In the genomic region with DNA sequence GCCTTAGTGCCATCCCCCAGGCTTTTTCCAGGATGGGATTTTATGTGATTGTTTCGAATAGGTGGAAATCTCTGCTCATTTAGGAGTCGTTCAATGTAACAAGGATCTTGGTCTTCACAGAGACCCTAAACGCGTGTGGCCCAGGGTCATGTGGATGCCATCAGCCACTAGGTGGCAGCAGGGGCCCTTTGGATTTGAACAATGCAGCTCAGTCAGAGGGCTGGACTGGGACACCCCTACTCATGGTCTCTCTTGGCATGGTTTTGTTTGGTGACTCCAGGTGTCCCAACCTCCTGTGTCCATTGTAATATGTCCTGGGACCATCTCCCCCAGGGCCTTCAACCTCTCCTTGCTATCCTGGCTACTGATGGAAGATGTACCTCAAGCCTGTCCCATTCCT, we compare ENCODE assay signal across 10 cellular contexts. TPM values are rescaled to one million over a fixed set of nuclear protein-coding genes. Genes with fewer than 3 reads are reported as not detected.
DNase-seq lines count a peak whose midpoint lies in the region; ATAC-seq, FAIRE-seq and TF ChIP-seq lines count a peak whose summit lies in the region.
"Not testable (repeated sequence)": the region's sequence is repeated elsewhere in the genome, so short reads cannot be mapped to it uniquely, and the experiment has no call there.
"Had no signal": no experiment of that assay in that cellular context is flagged by ENCODE, and none has a peak within 500 bp of the region (broad histone marks: within the 10 kb centered on the region; RNA-seq: fewer than 3 reads in every experiment).

No MANE protein-coding gene starts in this region.

- not testable (repeated sequence) for H3F3A ChIP-seq in GM23338 (replicated peaks; ENCODE audit: low read depth)

- in situ Hi-C loops in GM12878 (cut with MboI), result not testable (repeated sequence)

- H3K4me1 Mint-ChIP-seq in Caco-2 (ENCODE audit: low read depth, unreplicated experiment); GM23338; activated CD4-positive, alpha-beta memory T cell treated with anti-CD3 and anti-CD28 coated beads, Interleukin-2, amount 10 ng/mL, durations not matched to agents 7 days and 5 days: not testable (repeated sequence)

- SMC1A ChIA-PET in GM12878 (lab: Charles Lee; ENCODE audit: uncharacterized antibody, unreplicated experiment), result not testable (repeated sequence)

- not testable (repeated sequence) for BruUV-seq in Caco-2 (replicated peaks; lab: Mats Ljungman, UMichigan); GM12878 (replicated peaks; lab: Mats Ljungman, UMichigan)

- RAD21 ChIA-PET in GM12878 (lab: Charles Lee; ENCODE audit: unreplicated experiment), result not testable (repeated sequence)

- not testable (repeated sequence) for TF ChIP-seq POLR2A in NB4 (IDR thresholded peaks at IDR 0.05; ENCODE audit: extremely low read depth, insufficient read length); GM12878 (IDR thresholded peaks at IDR 0.05; ENCODE audit: low read depth, low read length); prostate gland (IDR thresholded peaks at IDR 0.05)

- WGBS in GM12878 (ENCODE audit: insufficient coverage, insufficient replicate concordance, low lambda C conversion rate, missing lambda C conversion rate), result 0% methylated on average over 3 of the region's 4 CpGs
- WGBS in prostate gland, result 10% methylated on average over 2 of the region's 4 CpGs

- not testable (repeated sequence) for H3K9me2 ChIP-seq in GM23338 (ENCODE audit: insufficient read depth)

- FAIRE-seq in GM12878 (lab: Jason Lieb, UNC), result not testable (repeated sequence)

- ATAC-seq in GM23338 (peak; percentile 98), GM12878 (peak; percentile 93), left ventricle myocardium superior (peak; percentile 93)

- intact Hi-C loops in Caco-2 (cut with micrococcal nuclease; ENCODE audit: unreplicated experiment); GM12878 (cut with micrococcal nuclease; ENCODE audit: unreplicated experiment); left ventricle myocardium superior (cut with micrococcal nuclease); prostate gland (cut with DNase I): not testable (repeated sequence)

- peak; percentile 29 to 59 for TF ChIP-seq CTCF in Caco-2 (IDR thresholded peaks at IDR 0.05; ENCODE audit: insufficient read depth in 1 of 2, low read depth in 1 of 2, low read length in 1 of 2, severe bottlenecking in 1 of 2, unreplicated experiment in 1 of 2)
- TF ChIP-seq CTCF in GM23338 (conservative IDR thresholded peaks at IDR 0.05; ENCODE audit: low read depth in 2 of 2), result peak; percentile 26 to 59
- TF ChIP-seq CTCF in NB4 (IDR thresholded peaks at IDR 0.05; ENCODE audit: low read depth, low read length), result peak; percentile 21
- TF ChIP-seq CTCF in GM12878 (IDR thresholded peaks at IDR 0.05 in 2 of 3, conservative IDR thresholded peaks at IDR 0.05 in 1 of 3; ENCODE audit: control insufficient read depth in 2 of 3, extremely low read depth in 1 of 3, insufficient read depth in 1 of 3, low read depth in 3 of 3, low read length in 3 of 3), result peak; percentile 6 to 34 (median 15); a peak in 3 of 6 replicates
- TF ChIP-seq CTCF in prostate gland (IDR thresholded peaks at IDR 0.05), result peak in 2 of 4 experiments; percentile 7 to 24

- not testable (repeated sequence) for H3K4me3 ChIP-seq in Caco-2 (ENCODE audit: low read depth, low read length); GM23338; NB4 (ENCODE audit: low read depth, low read length); GM12878; prostate gland

- H3K4me2 ChIP-seq in GM23338; GM12878 (ENCODE audit: control insufficient read depth, insufficient read depth): not testable (repeated sequence)

- H3K9ac ChIP-seq in GM12878 (ENCODE audit: control insufficient read depth, insufficient read depth, low read length), result not testable (repeated sequence)

- H4K20me1 ChIP-seq in GM23338 (replicated peaks; ENCODE audit: insufficient read depth); GM12878 (ENCODE audit: control insufficient read depth, insufficient read depth): not testable (repeated sequence)

- not testable (repeated sequence) for H3K4me3 Mint-ChIP-seq in Caco-2 (ENCODE audit: unreplicated experiment); GM23338; activated CD4-positive, alpha-beta memory T cell treated with anti-CD3 and anti-CD28 coated beads, Interleukin-2, amount 10 ng/mL, durations not matched to agents 7 days and 5 days

- POLR2A ChIA-PET in Caco-2 (lab: Charles Lee); activated CD4-positive, alpha-beta memory T cell treated with anti-CD3 and anti-CD28 coated beads, Interleukin-2, amount 10 ng/mL, durations not matched to agents 7 days and 5 days (lab: Charles Lee); GM12878 (lab: Charles Lee): not testable (repeated sequence)

- not testable (repeated sequence) for H3K27ac Mint-ChIP-seq in Caco-2 (ENCODE audit: unreplicated experiment); GM23338; activated CD4-positive, alpha-beta memory T cell treated with anti-CD3 and anti-CD28 coated beads, Interleukin-2, amount 10 ng/mL, durations not matched to agents 7 days and 5 days

- not testable (repeated sequence) for H3K36me3 Mint-ChIP-seq in Caco-2 (ENCODE audit: insufficient read depth, unreplicated experiment); GM23338 (ENCODE audit: low read depth); activated CD4-positive, alpha-beta memory T cell treated with anti-CD3 and anti-CD28 coated beads, Interleukin-2, amount 10 ng/mL, durations not matched to agents 7 days and 5 days (ENCODE audit: low read depth)

- H3K27ac ChIP-seq in GM23338 (ENCODE audit: low read depth); GM12878 (ENCODE audit: control insufficient read depth, insufficient read depth); prostate gland: not testable (repeated sequence)

- H3K9me3 ChIP-seq in Caco-2; GM12878 (replicated peaks; ENCODE audit: control insufficient read depth, insufficient read depth, low read length); prostate gland: not testable (repeated sequence)

- not testable (repeated sequence) for H3K36me3 ChIP-seq in Caco-2 (ENCODE audit: control insufficient read depth, insufficient read depth, low read length); GM23338 (ENCODE audit: insufficient read depth); GM12878 (ENCODE audit: control insufficient read depth in 2 of 2, insufficient read depth in 2 of 2, low read length in 1 of 2); prostate gland

- H2AFZ ChIP-seq in GM23338; GM12878 (ENCODE audit: control insufficient read depth, low read depth, low read length): not testable (repeated sequence)

- DNase-seq in Caco-2 (peak; percentile 79), left ventricle myocardium superior (peak; percentile 84), prostate gland (ENCODE audit: low spot score) (peak; percentile 58)
- not testable (repeated sequence) for DNase-seq in GM23338 (ENCODE audit: low spot score); NB4 (ENCODE audit: low read depth); GM12878 (ENCODE audit: low read depth, low spot score)
- peak; percentile 79 for DNase-seq in activated CD4-positive, alpha-beta memory T cell treated with anti-CD3 and anti-CD28 coated beads, Interleukin-2, amount 10 ng/mL, durations not matched to agents 7 days and 5 days
- peak; percentile 56 for DNase-seq in stimulated activated CD8-positive, alpha-beta memory T cell treated with anti-CD3 and anti-CD28 coated beads, Interleukin-7, amount 100 ng/mL, for 24 hours (ENCODE audit: low read depth)

- not testable (repeated sequence) for H3K27me3 Mint-ChIP-seq in Caco-2 (ENCODE audit: insufficient read depth, unreplicated experiment); GM23338 (ENCODE audit: insufficient read depth, low read depth, poor library complexity); activated CD4-positive, alpha-beta memory T cell treated with anti-CD3 and anti-CD28 coated beads, Interleukin-2, amount 10 ng/mL, durations not matched to agents 7 days and 5 days

- H3K9me3 Mint-ChIP-seq in Caco-2 (ENCODE audit: unreplicated experiment); activated CD4-positive, alpha-beta memory T cell treated with anti-CD3 and anti-CD28 coated beads, Interleukin-2, amount 10 ng/mL, durations not matched to agents 7 days and 5 days: not testable (repeated sequence)
- H3K9me3 Mint-ChIP-seq in GM23338, result peaks cover 21% of the 10 kb centered on the region

- not testable (repeated sequence) for H3K79me2 ChIP-seq in GM23338 (replicated peaks; ENCODE audit: insufficient read depth); GM12878 (ENCODE audit: control insufficient read depth, insufficient read depth, low read length)

- CTCF ChIA-PET in Caco-2 (lab: Charles Lee), result interaction anchor here (0.7 kb wide), 1 partner anchor 379 kb away, joined by 3 read pairs; no protein-coding TSS in a partner anchor
- CTCF ChIA-PET in activated CD4-positive, alpha-beta memory T cell treated with anti-CD3 and anti-CD28 coated beads, Interleukin-2, amount 10 ng/mL, durations not matched to agents 7 days and 5 days (lab: Charles Lee); GM12878 (lab: Yijun Ruan, JAX): not testable (repeated sequence)

- not testable (repeated sequence) for H3K27me3 ChIP-seq in Caco-2 (replicated peaks; ENCODE audit: control insufficient read depth, insufficient read depth, low read length); GM23338 (ENCODE audit: insufficient read depth); GM12878 (replicated peaks in 1 of 2; ENCODE audit: control insufficient read depth in 2 of 2, insufficient read depth in 2 of 2, low read length in 1 of 2); prostate gland (replicated peaks; ENCODE audit: insufficient read depth)

- H3K4me1 ChIP-seq in Caco-2; GM23338 (ENCODE audit: insufficient read depth); GM12878 (ENCODE audit: control insufficient read depth, insufficient read depth, low read length); prostate gland (replicated peaks): not testable (repeated sequence)

- TF ChIP-seq RAD21 in GM12878 (IDR thresholded peaks at IDR 0.05; ENCODE audit: insufficient read depth, low read depth, low read length), result not testable (repeated sequence)

- TF ChIP-seq EP300 in GM12878 (IDR thresholded peaks at IDR 0.05; ENCODE audit: borderline replicate concordance in 1 of 2, control insufficient read depth in 1 of 2, low read depth in 2 of 2, low read length in 2 of 2), result not testable (repeated sequence)

RNA-seq across cellular contexts. Expression of a gene that starts 0.8 kb away (rescaled TPM):
- not detected in 2 replicates for total RNA-seq in Caco-2 (2022)
- not detected in 2 replicates for total RNA-seq in GM23338 (2014; rRNA removed; shearing (Covaris generic))
- not detected in 2 replicates for polyA plus RNA-seq in GM23338 (2016; fragmentation: Nextera tagmentation; extraction: Ambion mirVana)
- not detected for total RNA-seq in activated CD4-positive, alpha-beta memory T cell treated with anti-CD3 and anti-CD28 coated beads, Interleukin-2, amount 10 ng/mL, durations not matched to agents 7 days and 5 days
- total RNA-seq in GM12878 (2013; cell fraction: nucleolus; rRNA removed), result not detected in 2 replicates
- total RNA-seq in GM12878 (2014; rRNA removed), result not detected in 2 replicates
- not detected in 2 replicates for total RNA-seq in GM12878 (2014; rRNA removed; fragmentation: Illumina TruSeq; extraction: Trizol)
- not detected in 2 replicates for total RNA-seq in GM12878 (2021)
- polyA plus RNA-seq in GM12878 (2011; ENCODE audit: low read depth), result not detected
- not detected in 2 replicates for polyA plus RNA-seq in GM12878 (2011; rRNA removed)
- not detected in 2 replicates for polyA plus RNA-seq in GM12878 (2011; cell fraction: cytosol; rRNA removed)
- not detected in 2 replicates for polyA plus RNA-seq in GM12878 (2011; cell fraction: nucleus; rRNA removed)
- not detected in 2 replicates for polyA plus RNA-seq in GM12878 (2012)
- polyA plus RNA-seq in GM12878 (2014; fragmentation: Illumina TruSeq; extraction: Trizol), result not detected in 2 replicates
- not detected for polyA plus RNA-seq in GM12878 (2014; fragmentation: Nextera tagmentation; extraction: Ambion mirVana)
- not detected in 2 replicates for polyA plus RNA-seq in GM12878 (2014; rRNA removed)
- not detected for polyA plus RNA-seq in GM12878 (2016; fragmentation: Nextera tagmentation; extraction: Ambion mirVana)
- not detected in 2 replicates for polyA minus RNA-seq in GM12878 (2011; rRNA and poly(A)+ RNA removed)
- not detected in 2 replicates for polyA minus RNA-seq in GM12878 (2011; cell fraction: cytosol; rRNA and poly(A)+ RNA removed)
- not detected in 2 replicates for polyA minus RNA-seq in GM12878 (2011; cell fraction: nucleus; rRNA and poly(A)+ RNA removed)
- not detected for total RNA-seq in left ventricle myocardium superior
- total RNA-seq in prostate gland, result not detected
- total RNA-seq: NCI-H460, skeletal muscle tissue had no signal

RNA-seq across cellular contexts. Expression of a gene that starts 44.9 kb away (rescaled TPM):
- 0.35 TPM in 1 of 2 replicates, not detected in the other for total RNA-seq in Caco-2 (2022)
- 2.4 and 3.8 TPM in 2 replicates for total RNA-seq in GM23338 (2014; rRNA removed; shearing (Covaris generic))
- 0.42 and 0.66 TPM in 2 replicates for polyA plus RNA-seq in GM23338 (2016; fragmentation: Nextera tagmentation; extraction: Ambion mirVana)
- total RNA-seq in activated CD4-positive, alpha-beta memory T cell treated with anti-CD3 and anti-CD28 coated beads, Interleukin-2, amount 10 ng/mL, durations not matched to agents 7 days and 5 days, result not detected
- not detected in 2 replicates for total RNA-seq in GM12878 (2013; cell fraction: nucleolus; rRNA removed)
- total RNA-seq in GM12878 (2014; rRNA removed), result not detected in 2 replicates
- total RNA-seq in GM12878 (2014; rRNA removed; fragmentation: Illumina TruSeq; extraction: Trizol), result not detected in 2 replicates
- total RNA-seq in GM12878 (2021), result not detected in 2 replicates
- polyA plus RNA-seq in GM12878 (2011; ENCODE audit: low read depth), result not detected
- not detected in 2 replicates for polyA plus RNA-seq in GM12878 (2011; rRNA removed)
- not detected in 2 replicates for polyA plus RNA-seq in GM12878 (2011; cell fraction: cytosol; rRNA removed)
- not detected in 2 replicates for polyA plus RNA-seq in GM12878 (2011; cell fraction: nucleus; rRNA removed)
- not detected in 2 replicates for polyA plus RNA-seq in GM12878 (2012)
- not detected in 2 replicates for polyA plus RNA-seq in GM12878 (2014; fragmentation: Illumina TruSeq; extraction: Trizol)
- not detected for polyA plus RNA-seq in GM12878 (2014; fragmentation: Nextera tagmentation; extraction: Ambion mirVana)
- polyA plus RNA-seq in GM12878 (2014; rRNA removed), result not detected in 2 replicates
- not detected for polyA plus RNA-seq in GM12878 (2016; fragmentation: Nextera tagmentation; extraction: Ambion mirVana)
- polyA minus RNA-seq in GM12878 (2011; rRNA and poly(A)+ RNA removed), result not detected in 2 replicates
- not detected in 2 replicates for polyA minus RNA-seq in GM12878 (2011; cell fraction: cytosol; rRNA and poly(A)+ RNA removed)
- polyA minus RNA-seq in GM12878 (2011; cell fraction: nucleus; rRNA and poly(A)+ RNA removed), result not detected in 2 replicates
- 3.9 TPM for total RNA-seq in left ventricle myocardium superior
- total RNA-seq in prostate gland, result 1 to 10 TPM; 3.0 to 3.1 TPM
